ENCODE assay signal across 12 cellular contexts in the genomic region with DNA sequence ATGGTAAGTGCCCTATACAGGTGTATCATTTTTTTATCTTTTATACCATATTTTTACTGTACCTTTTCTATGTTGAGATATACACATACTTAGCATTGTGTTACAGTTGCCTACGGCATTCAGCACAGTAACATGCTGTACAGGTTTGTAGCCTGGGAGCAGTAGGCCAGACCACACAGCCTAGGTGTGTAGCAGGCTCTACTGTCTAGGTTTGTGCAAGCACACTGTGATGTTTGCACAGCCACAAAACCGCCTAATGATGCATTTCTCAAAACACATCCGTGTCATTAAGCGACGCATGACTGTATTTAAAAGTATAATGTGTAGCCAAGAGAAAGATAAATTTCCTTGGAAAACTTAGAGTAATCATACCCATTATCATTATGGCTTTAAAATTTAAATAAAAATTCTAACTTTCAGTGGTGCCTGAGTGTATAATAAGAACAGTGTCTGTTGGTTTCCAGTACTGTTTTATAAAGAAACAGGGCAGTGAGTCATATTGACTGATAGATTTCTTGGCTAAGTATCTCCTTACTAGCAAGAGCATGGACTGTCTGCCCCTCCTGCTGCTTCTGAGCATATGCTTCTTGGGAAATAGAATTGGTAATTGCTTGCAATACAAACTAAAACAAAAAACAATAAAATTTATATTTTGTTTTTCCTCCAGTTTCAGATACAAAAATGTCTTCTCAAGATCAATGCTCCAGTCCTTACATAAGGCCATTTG. TPM values are rescaled to one million over a fixed set of nuclear protein-coding genes. Genes with fewer than 3 reads are reported as not detected.
DNase-seq lines count a peak whose midpoint lies in the region; ATAC-seq, FAIRE-seq and TF ChIP-seq lines count a peak whose summit lies in the region.
"Had no signal": no experiment of that assay in that cellular context is flagged by ENCODE, and none has a peak within 500 bp of the region (broad histone marks: within the 10 kb centered on the region; RNA-seq: fewer than 3 reads in every experiment).

No MANE protein-coding gene starts in this region.

- peak; percentile 54 to 92 for ATAC-seq in left cardiac atrium

- DNase-seq in NCI-H2171 treated with DMSO at 0.1 percent for 48 hours (lab: John Stamatoyannopoulos, UW) (peak; percentile 49), NCI-H2171 (lab: John Stamatoyannopoulos, UW) (no peak), astrocyte of the spinal cord (ENCODE audit: low read depth, low spot score) (peak; percentile 80), left cardiac atrium (no peak), head of caudate nucleus (no peak), NCI-H526 (lab: John Stamatoyannopoulos, UW) (no peak), frontal cortex (ENCODE audit: low spot score in 2 of 2) (no peak)
- DNase-seq: NCI-H187; stimulated activated naive CD4-positive, alpha-beta T cell treated with Interleukin-2 at 50 U/mL for 16 hours; T1000 had no signal

- in situ Hi-C loops in astrocyte of the spinal cord (cut with HindIII; ENCODE audit: low sequenced_read_pairs): no loop called here

- H3K27ac ChIP-seq in temporal lobe (ENCODE audit: low read depth, low read length): peak overlapping the region; percentile 83
- H3K27ac ChIP-seq: A549 had no signal

- FAIRE-seq in frontal cortex (lab: Jason Lieb, UNC): no peak
- FAIRE-seq: A549 had no signal

- intact Hi-C loops in left cardiac atrium (cut with DNase I) (no loop called here), head of caudate nucleus (cut with DNase I) (no loop called here)

- peak; percentile 1 for TF ChIP-seq CTCF in astrocyte of the spinal cord (IDR thresholded peaks at IDR 0.05; ENCODE audit: low read depth, low read length)

- no peak overlapping the region for H3K4me3 ChIP-seq in astrocyte of the spinal cord (ENCODE audit: low read depth, low read length)
- H3K4me3 ChIP-seq: A549 had no signal

RNA-seq across cellular contexts. Expression of gene CALML4, which starts 18.3 kb away (rescaled TPM):
- total RNA-seq in left cardiac atrium (1 to 10 TPM; 3.7 to 4.3 TPM), temporal lobe (2.5 TPM), frontal cortex (1.6 TPM)

RNA-seq across cellular contexts. Expression of gene CLN6, which starts 42.7 kb away (rescaled TPM):
- total RNA-seq in left cardiac atrium (10 to 100 TPM; 10.7 to 12.3 TPM), temporal lobe (2.7 TPM), frontal cortex (3.7 TPM)

Comparison
In these comparisons a context has a peak if more than half of its experiments do, and no peak if none do; other contexts are left out.
1. DNase-seq: peak in NCI-H2171 treated with DMSO at 0.1 percent for 48 hours (single experiment) and astrocyte of the spinal cord (single experiment); none in NCI-H2171 (single experiment), left cardiac atrium (single experiment), head of caudate nucleus (0 of 42), NCI-H526 (0 of 2) and frontal cortex (0 of 2).